ENCODE assay signal across 12 cellular contexts in genomic region chr17:63573634-63574033, GRCh38. TPM values are rescaled to one million over a fixed set of nuclear protein-coding genes. Genes with fewer than 3 reads are reported as not detected.
DNase-seq lines count a peak whose midpoint lies in the region; ATAC-seq and TF ChIP-seq lines count a peak whose summit lies in the region.
"Had no signal": no experiment of that assay in that cellular context is flagged by ENCODE, and none has a peak within 500 bp of the region (broad histone marks: within the 10 kb centered on the region; RNA-seq: fewer than 3 reads in every experiment).

No MANE protein-coding gene starts in this region.

- H3K36me3 Mint-ChIP-seq in activated naive CD8-positive, alpha-beta T cell treated with anti-CD3 and anti-CD28 coated beads, Interleukin-2, amount 50 U/mL, for 24 hours (ENCODE audit: low read depth): peaks cover 5% of the 10 kb centered on the region
- H3K36me3 Mint-ChIP-seq in activated naive CD8-positive, alpha-beta T cell treated with anti-CD3 and anti-CD28 coated beads for 36 hours: no peaks in the 10 kb centered on the region

- DNase-seq in activated naive CD8-positive, alpha-beta T cell treated with anti-CD3 and anti-CD28 coated beads, Interleukin-2, amount 50 U/mL, for 24 hours: no peak
- DNase-seq in activated naive CD8-positive, alpha-beta T cell treated with anti-CD3 and anti-CD28 coated beads for 36 hours: no peak
- DNase-seq in Panc1 (ENCODE audit: low read depth, low spot score) (no peak), fibroblast of peridontal ligament (ENCODE audit: extremely low read depth) (peak; percentile 8), transverse colon (no peak), AML-193 (lab: John Stamatoyannopoulos, UW) (no peak), spleen (no peak)
- DNase-seq: activated T-cell treated with anti-CD3 and anti-CD28 coated beads, Interleukin-2, amount 50 U/mL, for 48 hours; thyroid gland had no signal

- no peak for ATAC-seq in activated naive CD8-positive, alpha-beta T cell treated with anti-CD3 and anti-CD28 coated beads, Interleukin-2, amount 50 U/mL, for 24 hours
- ATAC-seq in Panc1: peak; percentile 66; the same call in 1 of the 2 replicates
- no peak for ATAC-seq in GM21515 (IDR thresholded peaks at IDR 0.05; ENCODE audit: unreplicated experiment)

- no peak overlapping the region for H3K4me3 Mint-ChIP-seq in activated naive CD8-positive, alpha-beta T cell treated with anti-CD3 and anti-CD28 coated beads, Interleukin-2, amount 50 U/mL, for 24 hours
- no peak overlapping the region for H3K4me3 Mint-ChIP-seq in activated naive CD8-positive, alpha-beta T cell treated with anti-CD3 and anti-CD28 coated beads for 36 hours

- no peak overlapping the region for H3K4me3 ChIP-seq in Panc1 (ENCODE audit: low read depth in 2 of 2, low read length in 2 of 2)
- H3K4me3 ChIP-seq in transverse colon: no peak overlapping the region
- H3K4me3 ChIP-seq in spleen: no peak overlapping the region
- H3K4me3 ChIP-seq: SK-N-MC, thyroid gland had no signal

- CTCF ChIA-PET in Panc1 (lab: Charles Lee): interaction anchor here (0.6 kb wide), 1 partner anchor 135 kb away, joined by 4 read pairs; no protein-coding TSS in a partner anchor

- BruUV-seq in Panc1 (replicated peaks; lab: Mats Ljungman, UMichigan): no TSS peak

- no peaks in the 10 kb centered on the region for H3K27me3 Mint-ChIP-seq in activated naive CD8-positive, alpha-beta T cell treated with anti-CD3 and anti-CD28 coated beads, Interleukin-2, amount 50 U/mL, for 24 hours
- H3K27me3 Mint-ChIP-seq in activated naive CD8-positive, alpha-beta T cell treated with anti-CD3 and anti-CD28 coated beads for 36 hours: no peaks in the 10 kb centered on the region

- H3K9me3 Mint-ChIP-seq in activated naive CD8-positive, alpha-beta T cell treated with anti-CD3 and anti-CD28 coated beads, Interleukin-2, amount 50 U/mL, for 24 hours: no peaks in the 10 kb centered on the region
- no peaks in the 10 kb centered on the region for H3K9me3 Mint-ChIP-seq in activated naive CD8-positive, alpha-beta T cell treated with anti-CD3 and anti-CD28 coated beads for 36 hours

- H3K9me3 ChIP-seq in Panc1 (ENCODE audit: control insufficient read depth, insufficient read depth, low read depth, low read length) (no peaks in the 10 kb centered on the region), transverse colon (no peaks in the 10 kb centered on the region), spleen (no peaks in the 10 kb centered on the region)
- H3K9me3 ChIP-seq: thyroid gland had no signal

- H3K27ac ChIP-seq in Panc1 (ENCODE audit: low read length) (no peak overlapping the region), transverse colon (no peak overlapping the region), spleen (no peak overlapping the region)
- H3K27ac ChIP-seq: SK-N-MC, thyroid gland had no signal

- intact Hi-C loops in Panc1 (cut with micrococcal nuclease; ENCODE audit: unreplicated experiment): no loop called here
- intact Hi-C loops in transverse colon (cut with DNase I; ENCODE audit: low total_unique reads): no loop called here
- intact Hi-C loops in spleen (cut with DNase I; ENCODE audit: low total_unique reads): no loop called here

- peak overlapping the region; percentile 15 for H3K27ac Mint-ChIP-seq in activated naive CD8-positive, alpha-beta T cell treated with anti-CD3 and anti-CD28 coated beads, Interleukin-2, amount 50 U/mL, for 24 hours
- H3K27ac Mint-ChIP-seq in activated naive CD8-positive, alpha-beta T cell treated with anti-CD3 and anti-CD28 coated beads for 36 hours: no peak overlapping the region

- no peak for TF ChIP-seq POLR2A in transverse colon (IDR thresholded peaks at IDR 0.05)
- TF ChIP-seq POLR2A in spleen (IDR thresholded peaks at IDR 0.05): no peak

- H3K36me3 ChIP-seq in Panc1 (ENCODE audit: control insufficient read depth, insufficient read depth, low read length) (no peaks in the 10 kb centered on the region), transverse colon (no peaks in the 10 kb centered on the region), spleen (peaks cover 0 to 40% (median 2%) of the 10 kb centered on the region in 6 donors)
- H3K36me3 ChIP-seq: thyroid gland had no signal

- H3K4me1 Mint-ChIP-seq in activated naive CD8-positive, alpha-beta T cell treated with anti-CD3 and anti-CD28 coated beads, Interleukin-2, amount 50 U/mL, for 24 hours: peaks cover 25% of the 10 kb centered on the region
- H3K4me1 Mint-ChIP-seq in activated naive CD8-positive, alpha-beta T cell treated with anti-CD3 and anti-CD28 coated beads for 36 hours: peaks cover 17% of the 10 kb centered on the region

- in situ Hi-C loops in Panc1 (cut with HindIII; ENCODE audit: low pct_unique_long_range_greater_than_20kb, low sequenced_read_pairs): no loop called here
- in situ Hi-C loops in transverse colon (cut with MboI; ENCODE audit: low pct_ligation_motif_present in 1 of 4, low pct_unique_long_range_greater_than_20kb in 1 of 4, low sequenced_read_pairs in 3 of 4): no loop called here

- peak; percentile 54; the same call in 1 of the 2 replicates for TF ChIP-seq CTCF in Panc1 (IDR thresholded peaks at IDR 0.05)
- peak in 4 of 5 experiments; percentile 16 to 29 (median 26) for TF ChIP-seq CTCF in transverse colon (IDR thresholded peaks at IDR 0.05)
- no peak for TF ChIP-seq CTCF in spleen (IDR thresholded peaks at IDR 0.05 in 8 of 11, conservative IDR thresholded peaks at IDR 0.05 in 3 of 11)

- H3K27me3 ChIP-seq in Panc1 (ENCODE audit: control insufficient read depth, insufficient read depth, low read length) (no peaks in the 10 kb centered on the region), transverse colon (no peaks in the 10 kb centered on the region), spleen (replicated peaks in 1 of 7) (no peaks in the 10 kb centered on the region)
- H3K27me3 ChIP-seq: thyroid gland had no signal

- no peak for TF ChIP-seq EP300 in transverse colon (IDR thresholded peaks at IDR 0.05; ENCODE audit: low read depth)

- POLR2A ChIA-PET in Panc1 (lab: Charles Lee): no interaction called here

- WGBS in transverse colon (ENCODE audit: low coverage in 1 of 2), 2 donors: 87 to 91% methylated on average over 3 to 5 of the region's 5 CpGs
- WGBS in spleen, 5 donors: 80 to 93% (median 89%) methylated on average over 5 of the region's 5 CpGs

- no peaks in the 10 kb centered on the region for H3K4me1 ChIP-seq in Panc1 (ENCODE audit: control insufficient read depth, insufficient read depth, low read length)
- H3K4me1 ChIP-seq in transverse colon: no peaks in the 10 kb centered on the region
- H3K4me1 ChIP-seq in spleen: peaks cover 0 to 41% (median 8%) of the 10 kb centered on the region in 6 donors

RNA-seq across cellular contexts. Expression of gene DCAF7, which starts 23.4 kb away (rescaled TPM):
- 10 to 100 TPM; 92.1 to 95.1 TPM for total RNA-seq in activated naive CD8-positive, alpha-beta T cell treated with anti-CD3 and anti-CD28 coated beads for 36 hours
- total RNA-seq in Panc1 (2021; ENCODE audit: unreplicated experiment) (60.4 TPM), transverse colon (10 to 100 TPM; 29.2 to 42.9 (median 41.9) TPM), spleen (10 to 100 TPM; 52.1 to 87.5 (median 73.7) TPM)
- polyA plus RNA-seq in Panc1 (2012; ENCODE audit: insufficient read length): 45.1 TPM
- polyA plus RNA-seq in spleen: 10 to 100 TPM; 15.9 to 21.6 (median 18.4) TPM

RNA-seq across cellular contexts. Expression of gene TACO1, which starts 27.1 kb away (rescaled TPM):
- total RNA-seq in activated naive CD8-positive, alpha-beta T cell treated with anti-CD3 and anti-CD28 coated beads for 36 hours: 10 to 100 TPM; 38.3 to 39.6 TPM
- 17.9 TPM for total RNA-seq in Panc1 (2021; ENCODE audit: unreplicated experiment)
- polyA plus RNA-seq in Panc1 (2012; ENCODE audit: insufficient read length): 18.6 TPM
- 10 to 100 TPM in 3 of 4 donors, 1 to 10 TPM in 1; 4.6 to 79.7 (median 28.3) TPM for total RNA-seq in transverse colon
- total RNA-seq in spleen: 10 to 100 TPM; 10.6 to 16.8 (median 14.9) TPM
- 10 to 100 TPM; 14.6 to 19.1 (median 16.9) TPM for polyA plus RNA-seq in spleen

RNA-seq across cellular contexts. Expression of gene MAP3K3, which starts 48.6 kb away (rescaled TPM):
- total RNA-seq in activated naive CD8-positive, alpha-beta T cell treated with anti-CD3 and anti-CD28 coated beads for 36 hours: 10 to 100 TPM; 20.1 to 20.8 TPM
- total RNA-seq in Panc1 (2021; ENCODE audit: unreplicated experiment) (22.3 TPM), transverse colon (10 to 100 TPM; 15.7 to 32.1 (median 24.7) TPM), spleen (100 to 1,000 TPM in 2 of 7 donors, 10 to 100 TPM in 5; 69.9 to 125 (median 94.9) TPM)
- 16.2 TPM for polyA plus RNA-seq in Panc1 (2012; ENCODE audit: insufficient read length)
- polyA plus RNA-seq in spleen: 10 to 100 TPM; 12.2 to 34.1 (median 17.3) TPM

RNA-seq across cellular contexts. Expression of gene KCNH6, which starts 50.5 kb away (rescaled TPM):
- total RNA-seq in activated naive CD8-positive, alpha-beta T cell treated with anti-CD3 and anti-CD28 coated beads for 36 hours: not detected
- total RNA-seq in Panc1 (2021; ENCODE audit: unreplicated experiment) (not detected), transverse colon (under 1 TPM in 2 of 4 donors, not detected in 2; 0.48 to 0.96 TPM), spleen (not detected)
- polyA plus RNA-seq in Panc1 (2012; ENCODE audit: insufficient read length): 0.07 TPM
- polyA plus RNA-seq in spleen: not detected
- total RNA-seq: mesenteric fat pad had no signal

Comparison
In these comparisons a context has a peak if more than half of its experiments do, and no peak if none do; other contexts are left out.
1. CTCF ChIP-seq: peak in Panc1 (single experiment) and transverse colon (4 of 5); none in spleen (0 of 11).